29 cellular contexts compared by ENCODE assay signal in the genomic region with DNA sequence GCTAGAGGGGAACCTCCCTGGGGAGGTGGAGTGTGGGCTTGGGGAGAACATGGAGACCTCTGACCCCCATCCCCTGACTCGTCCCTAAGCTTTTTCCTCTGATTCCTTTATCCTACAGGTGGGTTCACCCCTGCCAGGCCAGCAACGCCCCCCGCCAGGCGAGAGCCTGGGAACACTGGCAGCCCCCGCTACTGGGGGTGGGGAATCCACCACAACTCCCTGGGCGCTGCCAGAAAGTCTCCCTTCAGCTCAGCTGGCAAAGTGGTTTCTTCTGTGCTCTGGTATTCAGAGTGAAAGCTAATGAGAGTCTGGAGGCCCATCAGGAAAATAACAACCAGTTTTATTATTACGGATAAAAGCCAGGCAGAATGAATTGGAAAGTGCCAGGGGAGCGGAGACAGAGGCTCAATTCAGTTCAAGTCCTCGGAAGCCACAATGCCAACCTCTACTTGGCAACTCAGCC. TPM values are rescaled to one million over a fixed set of nuclear protein-coding genes. Genes with fewer than 3 reads are reported as not detected.
DNase-seq lines count a peak whose midpoint lies in the region; ATAC-seq and TF ChIP-seq lines count a peak whose summit lies in the region.
"Had no signal": no experiment of that assay in that cellular context is flagged by ENCODE, and none has a peak within 500 bp of the region (broad histone marks: within the 10 kb centered on the region; RNA-seq: fewer than 3 reads in every experiment).

No MANE protein-coding gene starts in this region.

- H3K4me3 Mint-ChIP-seq in neural crest cell (peak overlapping the region; percentile 56), type B pancreatic cell (peak overlapping the region; percentile 8)
- H3K4me3 Mint-ChIP-seq: activated CD8-positive, alpha-beta T cell treated with anti-CD3 and anti-CD28 coated beads for 36 hours; activated naive CD8-positive, alpha-beta T cell treated with anti-CD3 and anti-CD28 coated beads, Interleukin-2, amount 10 ng/mL, durations not matched to agents 7 days and 5 days; H9; naive thymus-derived CD8-positive, alpha-beta T cell had no signal

- H3K4me1 ChIP-seq in heart left ventricle (peaks cover 0 to 75% (median 42%) of the 10 kb centered on the region in 12 donors), right cardiac atrium (ENCODE audit: control insufficient read depth, insufficient read depth, low read length) (no peaks in the 10 kb centered on the region)

- TF ChIP-seq POLR2A in heart left ventricle (IDR thresholded peaks at IDR 0.05) = no peak

- H3K27me3 ChIP-seq in heart left ventricle = peaks cover 0 to 48% (median 2%) of the 10 kb centered on the region in 9 donors
- no peaks in the 10 kb centered on the region for H3K27me3 ChIP-seq in right cardiac atrium (ENCODE audit: control insufficient read depth, insufficient read depth)

- DNase-seq in heart left ventricle = no peak
- DNase-seq in right cardiac atrium = no peak
- peak; percentile 69 for DNase-seq in foreskin melanocyte
- DNase-seq in neural crest cell (ENCODE audit: low read depth, low spot score) = no peak
- peak; percentile 64 for DNase-seq in type B pancreatic cell (ENCODE audit: extremely low spot score, unreplicated experiment)
- no peak for DNase-seq in NCI-H82 treated with DMSO at 0.1 percent for 48 hours (lab: John Stamatoyannopoulos, UW; ENCODE audit: unreplicated experiment)
- DNase-seq: activated CD4-positive, CD25-positive, alpha-beta regulatory T cell treated with anti-CD3 and anti-CD28 coated beads, Interleukin-2, amount 50 U/mL, for 72 hours; activated CD8-positive, alpha-beta T cell treated with anti-CD3 and anti-CD28 coated beads for 36 hours; activated effector memory CD4-positive, alpha-beta T cell treated with Interleukin-2 at 50 U/mL for 16 hours; activated naive CD8-positive, alpha-beta T cell treated with anti-CD3 and anti-CD28 coated beads, Interleukin-2, amount 10 ng/mL, durations not matched to agents 7 days and 5 days; body of pancreas; cortex of kidney; DMS53; GDM1; glutamatergic neuron; H9; naive thymus-derived CD8-positive, alpha-beta T cell; NCI-H146; NCI-H510A; NK-92 treated with Interleukin-12 subunit alpha and Interleukin-12 subunit beta, amount 100 ng/mL, for 24 hours; SIG-M5; stimulated activated CD8-positive, alpha-beta memory T cell treated with anti-CD3 and anti-CD28 coated beads, Interleukin-4, amount 100 ng/mL, for 48 hours; stomach; trophoblast cell had no signal

- H3K9me3 Mint-ChIP-seq in neural crest cell = no peaks in the 10 kb centered on the region
- no peaks in the 10 kb centered on the region for H3K9me3 Mint-ChIP-seq in type B pancreatic cell
- H3K9me3 Mint-ChIP-seq: activated CD8-positive, alpha-beta T cell treated with anti-CD3 and anti-CD28 coated beads for 36 hours; activated naive CD8-positive, alpha-beta T cell treated with anti-CD3 and anti-CD28 coated beads, Interleukin-2, amount 10 ng/mL, durations not matched to agents 7 days and 5 days; H9; naive thymus-derived CD8-positive, alpha-beta T cell had no signal

- H3K36me3 ChIP-seq in heart left ventricle = no peaks in the 10 kb centered on the region
- H3K36me3 ChIP-seq: stomach had no signal

- intact Hi-C loops in heart left ventricle (cut with DNase I) = loop anchor here in 2 of 10 donors (5.0 kb wide), 2 partner anchors 33 to 38 kb away; no protein-coding TSS in a partner anchor
- intact Hi-C loops in right cardiac atrium (cut with DNase I) = no loop called here

- H3K4me3 ChIP-seq in heart left ventricle = no peak overlapping the region
- H3K4me3 ChIP-seq in right cardiac atrium (ENCODE audit: low read length) = no peak overlapping the region
- H3K4me3 ChIP-seq: body of pancreas, stomach had no signal

- H3K27me3 Mint-ChIP-seq in neural crest cell (ENCODE audit: low read depth) (peaks cover 67% of the 10 kb centered on the region), type B pancreatic cell (peaks cover 73% of the 10 kb centered on the region)

- peaks cover 9% of the 10 kb centered on the region for H3K4me1 Mint-ChIP-seq in neural crest cell
- H3K4me1 Mint-ChIP-seq in type B pancreatic cell (ENCODE audit: unreplicated experiment) = peaks cover 12% of the 10 kb centered on the region

- H3K36me3 Mint-ChIP-seq in neural crest cell (ENCODE audit: low read depth) = no peaks in the 10 kb centered on the region
- no peaks in the 10 kb centered on the region for H3K36me3 Mint-ChIP-seq in type B pancreatic cell
- H3K36me3 Mint-ChIP-seq: naive thymus-derived CD8-positive, alpha-beta T cell had no signal

- H3K27ac ChIP-seq in heart left ventricle (peak overlapping the region in 10 of 12 donors; percentile 13 to 76 (median 58)), right cardiac atrium (ENCODE audit: low read length) (no peak overlapping the region)
- H3K27ac ChIP-seq: 22Rv1, body of pancreas, KMS-11, stomach had no signal

- ATAC-seq in heart left ventricle (no peak), right cardiac atrium (no peak), HG02884 (IDR thresholded peaks at IDR 0.05; ENCODE audit: unreplicated experiment) (no peak), GM21526 (IDR thresholded peaks at IDR 0.05; ENCODE audit: low FRiP score, unreplicated experiment) (no peak)
- ATAC-seq: activated CD8-positive, alpha-beta T cell treated with anti-CD3 and anti-CD28 coated beads for 36 hours; body of pancreas; naive thymus-derived CD8-positive, alpha-beta T cell had no signal

- WGBS in heart left ventricle, 4 donors = 56 to 86% (median 79%) methylated on average over 9 of the region's 9 CpGs
- WGBS in right cardiac atrium = 89% methylated on average over 9 of the region's 9 CpGs

- no peaks in the 10 kb centered on the region for H3K9me3 ChIP-seq in heart left ventricle
- no peaks in the 10 kb centered on the region for H3K9me3 ChIP-seq in right cardiac atrium (ENCODE audit: control insufficient read depth, low read length)
- H3K9me3 ChIP-seq: body of pancreas, stomach had no signal

- no peak overlapping the region for H3K27ac Mint-ChIP-seq in neural crest cell (ENCODE audit: unreplicated experiment)
- no peak overlapping the region for H3K27ac Mint-ChIP-seq in type B pancreatic cell
- H3K27ac Mint-ChIP-seq: activated CD8-positive, alpha-beta T cell treated with anti-CD3 and anti-CD28 coated beads for 36 hours; activated naive CD8-positive, alpha-beta T cell treated with anti-CD3 and anti-CD28 coated beads, Interleukin-2, amount 10 ng/mL, durations not matched to agents 7 days and 5 days; H9; progenitor cell of endocrine pancreas had no signal

- TF ChIP-seq CTCF in heart left ventricle (IDR thresholded peaks at IDR 0.05) (no peak), neural crest cell (conservative IDR thresholded peaks at IDR 0.05) (no peak), type B pancreatic cell (conservative IDR thresholded peaks at IDR 0.05) (no peak)

RNA-seq across cellular contexts. Expression of a gene that starts 2.8 kb away (rescaled TPM):
- total RNA-seq in heart left ventricle (10 to 100 TPM in 3 of 9 donors, 1 to 10 TPM in 6; 1.3 to 13.6 (median 6.3) TPM), right cardiac atrium (1 to 10 TPM in 2 of 4 donors, under 1 TPM in 1, not detected in 1; 0.83 to 2.5 (median 1.7) TPM), neural crest cell (not detected in 2 replicates), type B pancreatic cell (ENCODE audit: low replicate concordance) (0.26 and 0.36 TPM in 2 replicates)
- polyA plus RNA-seq in heart left ventricle (10 to 100 TPM in 1 of 2 donors, 1 to 10 TPM in 1; 1.9 to 14.2 TPM), right cardiac atrium (5.7 TPM)
- total RNA-seq: activated CD8-positive, alpha-beta T cell treated with anti-CD3 and anti-CD28 coated beads for 36 hours; activated naive CD8-positive, alpha-beta T cell treated with anti-CD3 and anti-CD28 coated beads, Interleukin-2, amount 10 ng/mL, durations not matched to agents 7 days and 5 days; body of pancreas; H9; progenitor cell of endocrine pancreas had no signal

RNA-seq across cellular contexts. Expression of a gene that starts 41.9 kb away (rescaled TPM):
- total RNA-seq in heart left ventricle (100 to 1,000 TPM in 1 of 9 donors, 10 to 100 TPM in 8; 38.3 to 162 (median 76.3) TPM), right cardiac atrium (10 to 100 TPM; 52.1 to 60.7 (median 55.0) TPM), neural crest cell (194 and 204 TPM in 2 replicates), type B pancreatic cell (ENCODE audit: low replicate concordance) (197 and 248 TPM in 2 replicates)
- polyA plus RNA-seq in heart left ventricle (10 to 100 TPM; 50.1 to 90.4 TPM), right cardiac atrium (41.0 TPM)

Comparison
In these comparisons a context has a peak if more than half of its experiments do, and no peak if none do; other contexts are left out.
1. DNase-seq: peak in foreskin melanocyte (single experiment) and type B pancreatic cell (single experiment); none in heart left ventricle (0 of 5), right cardiac atrium (0 of 3), neural crest cell (single experiment) and NCI-H82 treated with DMSO at 0.1 percent for 48 hours (single experiment).